Comparison of ENCODE assay signal across 8 cellular contexts in the genomic region with DNA sequence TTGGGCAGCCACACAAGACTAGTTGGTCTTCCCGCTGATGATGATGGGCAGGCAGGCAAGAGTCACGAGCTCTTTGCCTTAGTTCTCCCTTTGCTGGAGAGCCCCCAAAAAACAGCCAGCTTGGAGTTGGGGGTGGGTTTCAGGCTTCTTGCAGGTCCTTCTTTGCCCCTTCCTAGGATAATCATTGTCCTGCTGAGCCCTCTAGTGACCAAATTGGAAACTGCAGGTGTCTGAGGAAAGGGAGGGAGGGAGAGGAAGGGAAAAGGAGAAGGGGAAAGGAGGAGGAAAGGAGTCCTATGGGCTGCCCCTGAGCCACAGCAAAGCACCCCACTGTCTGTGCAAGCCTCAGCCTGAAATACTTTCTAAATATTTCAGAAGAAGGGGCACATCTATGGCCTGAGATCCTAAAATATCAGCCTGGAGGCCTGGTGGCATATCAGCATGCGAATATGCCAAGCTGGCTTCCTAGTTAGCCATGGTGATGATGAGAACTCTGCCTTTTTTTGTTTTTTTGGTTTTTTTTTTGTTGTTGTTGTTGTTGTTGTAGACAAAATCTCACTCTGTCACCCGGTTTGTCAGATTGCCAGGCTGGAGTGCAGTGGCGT.
DNase-seq lines count a peak whose midpoint lies in the region; ATAC-seq and TF ChIP-seq lines count a peak whose summit lies in the region.

No MANE protein-coding gene starts in this region.

- intact Hi-C loops in esophagus muscularis mucosa (cut with DNase I) = loop anchor here (5.0 kb wide), 1 partner anchor 616 kb away; no protein-coding TSS in a partner anchor
- intact Hi-C loops in thyroid gland (cut with DNase I) = loop anchor here (5.0 kb wide), 1 partner anchor 616 kb away; no protein-coding TSS in a partner anchor

- no peak overlapping the region for H3K4me3 Mint-ChIP-seq in nephron

- no peak overlapping the region for H3K4me3 ChIP-seq in HEK293 (ENCODE audit: low read depth, low read length)
- no peak overlapping the region for H3K4me3 ChIP-seq in esophagus muscularis mucosa
- H3K4me3 ChIP-seq in thyroid gland (replicated peaks in 1 of 3) = no peak overlapping the region

- peaks cover 3% of the 10 kb centered on the region for H3K36me3 Mint-ChIP-seq in nephron (ENCODE audit: low read depth)

- DNase-seq in DMS53 (lab: John Stamatoyannopoulos, UW) (peak; percentile 75), NCI-H345 treated with DMSO at 0.1 percent for 48 hours (lab: John Stamatoyannopoulos, UW; ENCODE audit: unreplicated experiment) (peak; percentile 20), esophagus muscularis mucosa (ENCODE audit: extremely low spot score) (no peak), thyroid gland (peak; percentile 33 to 43)
- peak; percentile 75 for DNase-seq in activated CD8-positive, alpha-beta memory T cell treated with anti-CD3 and anti-CD28 coated beads, Interleukin-2, amount 50 U/mL, for 48 hours

- H3K27ac ChIP-seq in HEK293 (ENCODE audit: extremely low read depth, low read depth, low read length) = no peak overlapping the region
- no peak overlapping the region for H3K27ac ChIP-seq in esophagus muscularis mucosa (replicated peaks in 1 of 4)
- H3K27ac ChIP-seq in thyroid gland = no peak overlapping the region

- POLR2A ChIA-PET in HEK293 (lab: Yijun Ruan, JAX) = no interaction called here

- TF ChIP-seq EP300 in esophagus muscularis mucosa (IDR thresholded peaks at IDR 0.05) = no peak

- H3K36me3 ChIP-seq in HEK293 (ENCODE audit: control insufficient read depth in 2 of 2, insufficient read depth in 1 of 2, low read length in 2 of 2) = no peaks in the 10 kb centered on the region
- no peaks in the 10 kb centered on the region for H3K36me3 ChIP-seq in esophagus muscularis mucosa
- no peaks in the 10 kb centered on the region for H3K36me3 ChIP-seq in thyroid gland

- 42% methylated on average over 5 of the region's 5 CpGs for WGBS in esophagus muscularis mucosa
- 55 to 57% methylated on average over 5 of the region's 5 CpGs for WGBS in thyroid gland, 2 donors

- H3K4me1 ChIP-seq in HEK293 (ENCODE audit: control insufficient read depth, insufficient read depth, low read length) = no peaks in the 10 kb centered on the region
- H3K4me1 ChIP-seq in esophagus muscularis mucosa = no peaks in the 10 kb centered on the region
- no peaks in the 10 kb centered on the region for H3K4me1 ChIP-seq in thyroid gland

- H3K27ac Mint-ChIP-seq in nephron = no peak overlapping the region

- ATAC-seq in HG02973 (IDR thresholded peaks at IDR 0.05; ENCODE audit: unreplicated experiment) = no peak

- TF ChIP-seq CTCF in HEK293 (tag by site-specific recombination; IDR thresholded peaks at IDR 0.05) (peak; percentile 65; the same call in 1 of the 2 replicates), esophagus muscularis mucosa (IDR thresholded peaks at IDR 0.05) (peak; percentile 72 to 92 (median 72)), nephron (IDR thresholded peaks at IDR 0.05; ENCODE audit: unreplicated experiment in 3 of 3) (peak; percentile 80 to 81 (median 81)), thyroid gland (IDR thresholded peaks at IDR 0.05) (peak; percentile 41 to 87 (median 73))

- H3K9me3 Mint-ChIP-seq in nephron = no peaks in the 10 kb centered on the region

- TF ChIP-seq POLR2A in esophagus muscularis mucosa (IDR thresholded peaks at IDR 0.05; ENCODE audit: low read depth) (no peak), thyroid gland (IDR thresholded peaks at IDR 0.05) (no peak)

- CTCF ChIA-PET in HEK293 (lab: Yijun Ruan, JAX) = interaction anchor here (0.5 to 3.3 kb wide), 45 partner anchors 8 to 1326 kb away, joined by 3 to 42 read pairs (median 4); no protein-coding TSS in a partner anchor

- H3K27me3 ChIP-seq in esophagus muscularis mucosa = peaks cover 0 to 10% (median 2%) of the 10 kb centered on the region in 4 donors
- H3K27me3 ChIP-seq in thyroid gland = no peaks in the 10 kb centered on the region

- H3K4me1 Mint-ChIP-seq in nephron = peaks cover 4% of the 10 kb centered on the region

- peaks cover 23% of the 10 kb centered on the region for H3K27me3 Mint-ChIP-seq in nephron (ENCODE audit: low read depth)

- H3K9me3 ChIP-seq in HEK293 (ENCODE audit: control insufficient read depth, insufficient read depth, low read depth, low read length) (no peaks in the 10 kb centered on the region), esophagus muscularis mucosa (no peaks in the 10 kb centered on the region), thyroid gland (no peaks in the 10 kb centered on the region)

TF ChIP-seq in HEK293, 187 proteins besides CTCF, POLR2A, EP300 and RAD21 (continues in another document):
- TF ChIP-seq ZNF473 (tag by site-specific recombination; IDR thresholded peaks at IDR 0.05) = no peak
- TF ChIP-seq ZNF146 (tag by site-specific recombination; IDR thresholded peaks at IDR 0.05) = no peak
- TF ChIP-seq, protein P1, sequence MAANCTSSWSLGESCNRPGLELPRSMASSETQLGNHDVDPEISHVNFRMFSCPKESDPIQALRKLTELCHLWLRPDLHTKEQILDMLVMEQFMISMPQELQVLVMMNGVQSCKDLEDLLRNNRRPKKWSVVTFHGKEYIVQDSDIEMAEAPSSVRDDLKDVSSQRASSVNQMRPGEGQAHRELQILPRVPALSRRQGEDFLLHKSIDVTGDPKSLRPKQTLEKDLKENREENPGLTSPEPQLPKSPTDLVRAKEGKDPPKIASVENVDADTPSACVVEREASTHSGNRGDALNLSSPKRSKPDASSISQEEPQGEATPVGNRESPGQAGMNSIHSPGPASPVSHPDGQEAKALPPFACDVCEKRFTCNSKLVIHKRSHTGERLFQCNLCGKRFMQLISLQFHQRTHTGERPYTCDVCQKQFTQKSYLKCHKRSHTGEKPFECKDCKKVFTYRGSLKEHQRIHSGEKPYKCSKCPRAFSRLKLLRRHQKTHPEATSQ (tag by site-specific recombination; IDR thresholded peaks at IDR 0.05) = no peak
- peak; percentile 93 for TF ChIP-seq PRDM1 (tag by site-specific recombination; IDR thresholded peaks at IDR 0.05)
- TF ChIP-seq ZIC2 (tag by site-specific recombination; IDR thresholded peaks at IDR 0.05) = no peak
- TF ChIP-seq ZNF660 (tag by site-specific recombination; IDR thresholded peaks at IDR 0.05) = 0 out of 2 replicates have a peak, but pooled peaks have one; percentile 40
- TF ChIP-seq BCL11B (tag by site-specific recombination; IDR thresholded peaks at IDR 0.05; ENCODE audit: low read depth) = no peak
- peak; percentile 72 for TF ChIP-seq ZNF366 (tag by site-specific recombination; conservative IDR thresholded peaks at IDR 0.05)
- no peak for TF ChIP-seq PRDM10 (tag by site-specific recombination; IDR thresholded peaks at IDR 0.05)
- no peak for TF ChIP-seq ZBTB48 (tag by site-specific recombination; IDR thresholded peaks at IDR 0.05)
- no peak for TF ChIP-seq ZNF19 (tag by site-specific recombination; IDR thresholded peaks at IDR 0.05; ENCODE audit: low read depth)
- TF ChIP-seq ZNF654 (tag by site-specific recombination; IDR thresholded peaks at IDR 0.05; ENCODE audit: low read depth) = peak; percentile 95
- TF ChIP-seq, protein P2, sequence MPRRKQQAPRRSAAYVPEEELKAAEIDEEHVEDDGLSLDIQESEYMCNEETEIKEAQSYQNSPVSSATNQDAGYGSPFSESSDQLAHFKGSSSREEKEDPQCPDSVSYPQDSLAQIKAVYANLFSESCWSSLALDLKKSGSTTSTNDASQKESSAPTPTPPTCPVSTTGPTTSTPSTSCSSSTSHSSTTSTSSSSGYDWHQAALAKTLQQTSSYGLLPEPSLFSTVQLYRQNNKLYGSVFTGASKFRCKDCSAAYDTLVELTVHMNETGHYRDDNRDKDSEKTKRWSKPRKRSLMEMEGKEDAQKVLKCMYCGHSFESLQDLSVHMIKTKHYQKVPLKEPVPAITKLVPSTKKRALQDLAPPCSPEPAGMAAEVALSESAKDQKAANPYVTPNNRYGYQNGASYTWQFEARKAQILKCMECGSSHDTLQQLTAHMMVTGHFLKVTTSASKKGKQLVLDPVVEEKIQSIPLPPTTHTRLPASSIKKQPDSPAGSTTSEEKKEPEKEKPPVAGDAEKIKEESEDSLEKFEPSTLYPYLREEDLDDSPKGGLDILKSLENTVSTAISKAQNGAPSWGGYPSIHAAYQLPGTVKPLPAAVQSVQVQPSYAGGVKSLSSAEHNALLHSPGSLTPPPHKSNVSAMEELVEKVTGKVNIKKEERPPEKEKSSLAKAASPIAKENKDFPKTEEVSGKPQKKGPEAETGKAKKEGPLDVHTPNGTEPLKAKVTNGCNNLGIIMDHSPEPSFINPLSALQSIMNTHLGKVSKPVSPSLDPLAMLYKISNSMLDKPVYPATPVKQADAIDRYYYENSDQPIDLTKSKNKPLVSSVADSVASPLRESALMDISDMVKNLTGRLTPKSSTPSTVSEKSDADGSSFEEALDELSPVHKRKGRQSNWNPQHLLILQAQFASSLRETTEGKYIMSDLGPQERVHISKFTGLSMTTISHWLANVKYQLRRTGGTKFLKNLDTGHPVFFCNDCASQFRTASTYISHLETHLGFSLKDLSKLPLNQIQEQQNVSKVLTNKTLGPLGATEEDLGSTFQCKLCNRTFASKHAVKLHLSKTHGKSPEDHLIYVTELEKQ (tag by site-specific recombination; IDR thresholded peaks at IDR 0.05; ENCODE audit: borderline replicate concordance) = no peak
